Comparison of ENCODE assay signal across 8 cellular contexts in the genomic region with DNA sequence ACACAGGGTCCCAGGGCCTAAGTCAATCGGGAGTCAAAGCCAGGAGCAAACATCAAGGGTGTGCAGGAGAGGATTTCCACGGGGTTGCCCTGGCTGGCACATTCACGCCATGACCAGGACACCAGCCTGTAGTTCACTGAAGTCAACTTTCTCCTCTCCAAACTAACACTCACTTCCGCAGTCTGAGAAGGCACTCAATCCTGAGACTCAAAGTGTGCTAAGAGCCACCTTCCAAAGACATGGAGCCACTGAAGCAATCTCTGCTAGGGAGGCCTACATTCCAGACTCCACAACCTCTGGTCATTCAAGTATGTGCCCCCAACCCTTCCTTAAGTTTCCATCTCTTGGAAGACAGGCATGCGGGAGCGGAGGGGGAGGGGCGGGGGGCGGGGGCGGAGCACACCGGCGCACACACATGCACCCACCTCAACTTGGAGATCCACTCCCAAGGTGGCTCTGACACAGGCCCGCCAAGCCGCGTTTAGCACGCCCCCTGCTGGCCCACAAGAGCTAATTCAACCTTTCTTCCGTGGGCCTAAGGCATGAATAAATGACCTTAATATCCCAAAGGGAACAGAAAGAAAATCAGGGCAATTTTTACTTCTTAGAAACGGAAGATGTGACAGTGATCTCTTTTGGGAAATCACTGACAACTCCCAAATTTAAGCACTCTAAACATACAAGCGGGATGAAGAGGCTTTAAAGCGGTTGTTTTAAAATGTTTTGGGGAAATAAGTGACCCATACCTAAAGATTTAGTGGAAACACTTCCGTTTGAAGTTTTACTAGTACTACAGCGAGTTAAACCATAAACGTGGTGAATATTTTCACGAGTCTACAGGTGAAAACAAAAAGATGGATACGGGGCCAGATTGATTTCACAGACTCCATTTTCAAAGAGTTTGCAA. TPM values are rescaled to one million over a fixed set of nuclear protein-coding genes. Genes with fewer than 3 reads are reported as not detected.
DNase-seq lines count a peak whose midpoint lies in the region; ATAC-seq and TF ChIP-seq lines count a peak whose summit lies in the region.

No MANE protein-coding gene starts in this region.

- H3K4me3 Mint-ChIP-seq in activated naive CD8-positive, alpha-beta T cell treated with anti-CD3 and anti-CD28 coated beads, Interleukin-2, amount 10 ng/mL, durations not matched to agents 7 days and 5 days = no peak overlapping the region

- peaks cover 4% of the 10 kb centered on the region for H3K4me1 ChIP-seq in Loucy (ENCODE audit: insufficient read depth, low read length, poor library complexity, severe bottlenecking)

- H3F3A ChIP-seq in Loucy (ENCODE audit: low read depth) = no peaks in the 10 kb centered on the region

- no peaks in the 10 kb centered on the region for H3K79me2 ChIP-seq in Loucy (ENCODE audit: insufficient read depth, low read length)

- no peak overlapping the region for H3K27ac Mint-ChIP-seq in activated naive CD8-positive, alpha-beta T cell treated with anti-CD3 and anti-CD28 coated beads, Interleukin-2, amount 10 ng/mL, durations not matched to agents 7 days and 5 days

- H3K4me2 ChIP-seq in Loucy (ENCODE audit: low read depth, low read length, poor library complexity, severe bottlenecking) = no peak overlapping the region

- DNase-seq in EL (peak; percentile 41), SK-N-DZ (ENCODE audit: low spot score) (peak; percentile 70), left ventricle myocardium superior (peak; percentile 80), skeletal muscle cell (ENCODE audit: low read depth) (peak; percentile 4)
- peak; percentile 77 for DNase-seq in activated naive CD8-positive, alpha-beta T cell treated with anti-CD3 and anti-CD28 coated beads, Interleukin-2, amount 10 ng/mL, durations not matched to agents 7 days and 5 days

- H3K9me3 ChIP-seq in Loucy (ENCODE audit: insufficient read depth, low read depth, low read length) = no peaks in the 10 kb centered on the region

- peak overlapping the region; percentile 54; the same call in 1 of the 2 replicates for H2AFZ ChIP-seq in Loucy (ENCODE audit: low read length)

- H3K27me3 Mint-ChIP-seq in activated naive CD8-positive, alpha-beta T cell treated with anti-CD3 and anti-CD28 coated beads, Interleukin-2, amount 10 ng/mL, durations not matched to agents 7 days and 5 days = peaks cover 27% of the 10 kb centered on the region

- H3K4me3 ChIP-seq in Loucy (ENCODE audit: low read length, poor library complexity, severe bottlenecking) (no peak overlapping the region), skeletal muscle cell (ENCODE audit: low read depth, low read length) (no peak overlapping the region)

- H3K9ac ChIP-seq in Loucy (ENCODE audit: low read depth, low read length, poor library complexity, severe bottlenecking) = no peak overlapping the region

- POLR2A ChIA-PET in activated naive CD8-positive, alpha-beta T cell treated with anti-CD3 and anti-CD28 coated beads, Interleukin-2, amount 10 ng/mL, durations not matched to agents 7 days and 5 days (lab: Charles Lee) = no interaction called here

- H3K36me3 ChIP-seq in Loucy (ENCODE audit: insufficient read depth, low read length) = no peaks in the 10 kb centered on the region

- TF ChIP-seq CTCF in Loucy (conservative IDR thresholded peaks at IDR 0.05; ENCODE audit: low read length) = peak; percentile 88

- intact Hi-C loops in left ventricle myocardium superior (cut with micrococcal nuclease) = no loop called here

- no peaks in the 10 kb centered on the region for H4K20me1 ChIP-seq in Loucy (ENCODE audit: insufficient read depth, low read length, poor library complexity, severe bottlenecking)

- no peaks in the 10 kb centered on the region for H3K27me3 ChIP-seq in Loucy (ENCODE audit: insufficient read depth, low read length, poor library complexity, severe bottlenecking)

- H3K4me1 Mint-ChIP-seq in activated naive CD8-positive, alpha-beta T cell treated with anti-CD3 and anti-CD28 coated beads, Interleukin-2, amount 10 ng/mL, durations not matched to agents 7 days and 5 days = peaks cover 4% of the 10 kb centered on the region

- no peak for ATAC-seq in activated naive CD8-positive, alpha-beta T cell treated with anti-CD3 and anti-CD28 coated beads, Interleukin-2, amount 10 ng/mL, durations not matched to agents 7 days and 5 days (ENCODE audit: low read depth)
- ATAC-seq in left ventricle myocardium superior = peak; percentile 37
- ATAC-seq in GM19324 (IDR thresholded peaks at IDR 0.05; ENCODE audit: low FRiP score, unreplicated experiment) = no peak
- no peak for ATAC-seq in HG03139 (IDR thresholded peaks at IDR 0.05; ENCODE audit: unreplicated experiment)

- H3K36me3 Mint-ChIP-seq in activated naive CD8-positive, alpha-beta T cell treated with anti-CD3 and anti-CD28 coated beads, Interleukin-2, amount 10 ng/mL, durations not matched to agents 7 days and 5 days = no peaks in the 10 kb centered on the region

- H3K9me3 Mint-ChIP-seq in activated naive CD8-positive, alpha-beta T cell treated with anti-CD3 and anti-CD28 coated beads, Interleukin-2, amount 10 ng/mL, durations not matched to agents 7 days and 5 days = no peaks in the 10 kb centered on the region

- no peaks in the 10 kb centered on the region for H3K9me2 ChIP-seq in Loucy (replicated peaks; ENCODE audit: low read depth, low read length)

RNA-seq across cellular contexts. Expression of a gene that starts 2.7 kb away (rescaled TPM):
- polyA plus RNA-seq in SK-N-DZ (2014; cell fraction: cytosol; rRNA removed) = 0.89 and 2.9 TPM in 2 replicates
- 2.1 and 4.3 TPM in 2 replicates for polyA plus RNA-seq in SK-N-DZ (2014; cell fraction: nucleus; rRNA removed)
- total RNA-seq in activated naive CD8-positive, alpha-beta T cell treated with anti-CD3 and anti-CD28 coated beads, Interleukin-2, amount 10 ng/mL, durations not matched to agents 7 days and 5 days = 1 to 10 TPM; 3.3 to 3.4 TPM
- total RNA-seq in left ventricle myocardium superior = 1.5 TPM

Comparison
In these comparisons a context has a peak if more than half of its experiments do, and no peak if none do; other contexts are left out.
1. DNase-seq: peak in every context shown above with its lines; median percentile 80 in left ventricle myocardium superior; 77 in activated naive CD8-positive, alpha-beta T cell treated with anti-CD3 and anti-CD28 coated beads, Interleukin-2, amount 10 ng/mL, durations not matched to agents 7 days and 5 days; 70 in SK-N-DZ; 41 in EL; 4 in skeletal muscle cell.